ENCODE assay signal across 25 cellular contexts in genomic region chrX:10557166-10557565, GRCh38.
"Had no signal": no experiment of that assay in that cellular context is flagged by ENCODE, and none has a peak within 500 bp of the region (broad histone marks: within the 10 kb centered on the region; RNA-seq: fewer than 3 reads in every experiment).

No MANE protein-coding gene starts in this region.

- H3K79me2 ChIP-seq: parathyroid adenoma had no signal

- H3K9me3 ChIP-seq: esophagus muscularis mucosa, gastrocnemius medialis, heart left ventricle, mucosa of descending colon, right lobe of liver, suprapubic skin, transverse colon, vagina had no signal

- ATAC-seq: gastrocnemius medialis; heart left ventricle; left lobe of liver; naive thymus-derived CD4-positive, alpha-beta T cell; right lobe of liver; stimulated activated naive CD8-positive, alpha-beta T cell treated with anti-CD3 and anti-CD28 coated beads, Interleukin-15, amount 100 ng/mL, for 72 hours had no signal

- H2AFZ ChIP-seq: hepatocyte, neural progenitor cell, parathyroid adenoma had no signal

- H3K9ac ChIP-seq: neural progenitor cell, parathyroid adenoma had no signal

- DNase-seq: dermis blood vessel endothelial cell; effector memory CD4-positive, alpha-beta T cell; gastrocnemius medialis; heart left ventricle; kidney; mucosa of descending colon; naive thymus-derived CD4-positive, alpha-beta T cell; right lobe of liver; stimulated activated CD4-positive, alpha-beta T cell treated with anti-CD3 and anti-CD28 coated beads, Interleukin-12 subunit alpha, Interleukin-12 subunit beta, amount 100 ng/mL, for 4 hours; stimulated activated CD4-positive, alpha-beta T cell treated with anti-CD3 and anti-CD28 coated beads, Interleukin-1b, Interleukin-23, amount 100 ng/mL, for 48 hours; stimulated activated CD4-positive, alpha-beta T cell treated with anti-CD3 and anti-CD28 coated beads, Interleukin-4, amount 100 ng/mL, for 1 hour; stimulated activated CD8-positive, alpha-beta memory T cell treated with anti-CD3 and anti-CD28 coated beads, Interleukin-4, amount 100 ng/mL, for 48 hours; stimulated activated naive CD4-positive, alpha-beta T cell; stimulated activated naive CD8-positive, alpha-beta T cell treated with anti-CD3 and anti-CD28 coated beads, Interleukin-15, amount 100 ng/mL, for 72 hours; transverse colon had no signal

- H3K4me2 ChIP-seq: hepatocyte, neural progenitor cell, smooth muscle cell had no signal

- H3K27me3 ChIP-seq: esophagus muscularis mucosa, gastrocnemius medialis, heart left ventricle, hepatocyte, neural progenitor cell, right lobe of liver, suprapubic skin, transverse colon, vagina had no signal

- H3K4me3 ChIP-seq: coronary artery, esophagus muscularis mucosa, gastrocnemius medialis, heart left ventricle, hepatocyte, lung, mucosa of descending colon, neural progenitor cell, right lobe of liver, smooth muscle cell, suprapubic skin, transverse colon, vagina had no signal

- H3K27ac ChIP-seq: coronary artery, esophagus muscularis mucosa, gastrocnemius medialis, heart left ventricle, hepatocyte, neural progenitor cell, parathyroid adenoma, right lobe of liver, suprapubic skin, transverse colon, vagina had no signal

- H3K4me1 ChIP-seq: gastrocnemius medialis, parathyroid adenoma, right lobe of liver, suprapubic skin, transverse colon had no signal

- H3K36me3 ChIP-seq: esophagus muscularis mucosa, gastrocnemius medialis, heart left ventricle, right lobe of liver, suprapubic skin, transverse colon, vagina had no signal
